In the genomic region with DNA sequence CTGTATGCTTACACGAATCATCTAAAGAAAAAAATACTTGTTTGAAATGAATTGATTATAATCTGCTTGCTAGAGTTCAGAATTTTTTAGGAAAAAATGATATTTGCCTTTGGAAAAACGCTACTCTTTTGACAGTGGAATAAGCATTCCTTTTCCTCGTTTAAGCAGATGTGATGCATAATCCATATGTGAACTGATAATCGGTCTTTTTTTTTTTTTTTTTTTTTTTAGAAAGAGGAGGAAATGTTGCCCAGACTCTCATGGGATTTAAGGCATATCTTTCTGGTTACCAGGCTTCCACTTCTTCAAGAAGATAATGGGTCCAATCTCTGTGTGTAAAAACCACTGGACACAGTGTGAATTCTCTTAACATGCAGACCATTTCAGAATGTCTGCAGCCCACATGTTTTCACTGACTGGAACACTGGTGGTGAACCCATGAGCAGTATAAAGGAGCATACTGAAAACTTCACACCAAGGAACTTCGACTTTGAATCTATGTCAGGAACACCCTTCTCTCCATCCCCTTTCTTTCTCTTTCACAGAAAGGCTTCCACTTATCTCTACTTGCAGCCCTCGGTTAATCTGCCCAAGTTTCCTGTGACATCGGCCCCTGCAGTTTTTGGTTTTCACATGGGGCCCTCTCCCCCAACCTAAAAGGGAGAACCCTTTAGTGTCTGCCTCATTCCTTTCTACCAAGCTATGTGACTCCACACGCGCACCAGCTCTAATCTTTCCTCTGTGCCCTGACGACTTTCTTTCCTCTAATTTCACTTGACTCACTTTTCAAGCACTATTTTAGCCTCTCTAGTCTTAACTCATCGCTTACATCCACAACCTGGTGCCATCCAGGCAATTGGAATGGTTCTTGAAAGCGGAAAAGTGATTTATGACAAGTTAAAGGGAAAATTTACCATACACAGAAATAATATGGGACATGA, we compare ENCODE assay signal across 2 cellular contexts.
TF ChIP-seq lines count a peak whose summit lies in the region.

No MANE protein-coding gene starts in this region.

TF ChIP-seq in GM23338, 12 proteins besides CTCF, POLR2A, EP300 and RAD21 (continued from another document and continues in another):
- TF ChIP-seq, protein P1, sequence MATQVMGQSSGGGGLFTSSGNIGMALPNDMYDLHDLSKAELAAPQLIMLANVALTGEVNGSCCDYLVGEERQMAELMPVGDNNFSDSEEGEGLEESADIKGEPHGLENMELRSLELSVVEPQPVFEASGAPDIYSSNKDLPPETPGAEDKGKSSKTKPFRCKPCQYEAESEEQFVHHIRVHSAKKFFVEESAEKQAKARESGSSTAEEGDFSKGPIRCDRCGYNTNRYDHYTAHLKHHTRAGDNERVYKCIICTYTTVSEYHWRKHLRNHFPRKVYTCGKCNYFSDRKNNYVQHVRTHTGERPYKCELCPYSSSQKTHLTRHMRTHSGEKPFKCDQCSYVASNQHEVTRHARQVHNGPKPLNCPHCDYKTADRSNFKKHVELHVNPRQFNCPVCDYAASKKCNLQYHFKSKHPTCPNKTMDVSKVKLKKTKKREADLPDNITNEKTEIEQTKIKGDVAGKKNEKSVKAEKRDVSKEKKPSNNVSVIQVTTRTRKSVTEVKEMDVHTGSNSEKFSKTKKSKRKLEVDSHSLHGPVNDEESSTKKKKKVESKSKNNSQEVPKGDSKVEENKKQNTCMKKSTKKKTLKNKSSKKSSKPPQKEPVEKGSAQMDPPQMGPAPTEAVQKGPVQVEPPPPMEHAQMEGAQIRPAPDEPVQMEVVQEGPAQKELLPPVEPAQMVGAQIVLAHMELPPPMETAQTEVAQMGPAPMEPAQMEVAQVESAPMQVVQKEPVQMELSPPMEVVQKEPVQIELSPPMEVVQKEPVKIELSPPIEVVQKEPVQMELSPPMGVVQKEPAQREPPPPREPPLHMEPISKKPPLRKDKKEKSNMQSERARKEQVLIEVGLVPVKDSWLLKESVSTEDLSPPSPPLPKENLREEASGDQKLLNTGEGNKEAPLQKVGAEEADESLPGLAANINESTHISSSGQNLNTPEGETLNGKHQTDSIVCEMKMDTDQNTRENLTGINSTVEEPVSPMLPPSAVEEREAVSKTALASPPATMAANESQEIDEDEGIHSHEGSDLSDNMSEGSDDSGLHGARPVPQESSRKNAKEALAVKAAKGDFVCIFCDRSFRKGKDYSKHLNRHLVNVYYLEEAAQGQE (IDR thresholded peaks at IDR 0.05; ENCODE audit: unreplicated experiment): no peak
- TF ChIP-seq ZNF331 (CRISPR knock-in tag; IDR thresholded peaks at IDR 0.05; ENCODE audit: low read depth): no peak
- TF ChIP-seq JUNB (IDR thresholded peaks at IDR 0.05; ENCODE audit: unreplicated experiment): no peak
- TF ChIP-seq CREB1 (CRISPR knock-in tag; IDR thresholded peaks at IDR 0.05; ENCODE audit: low read depth): no peak
- TF ChIP-seq ZNF114 (CRISPR knock-in tag; IDR thresholded peaks at IDR 0.05): no peak
- no peak for TF ChIP-seq EZH2phosphoT487 (IDR thresholded peaks at IDR 0.05; ENCODE audit: unreplicated experiment)
- no peak for TF ChIP-seq STAT1 (IDR thresholded peaks at IDR 0.05; ENCODE audit: unreplicated experiment)
- TF ChIP-seq EZH2 (IDR thresholded peaks at IDR 0.05; ENCODE audit: low read depth, unreplicated experiment): no peak
- TF ChIP-seq, protein P2, sequence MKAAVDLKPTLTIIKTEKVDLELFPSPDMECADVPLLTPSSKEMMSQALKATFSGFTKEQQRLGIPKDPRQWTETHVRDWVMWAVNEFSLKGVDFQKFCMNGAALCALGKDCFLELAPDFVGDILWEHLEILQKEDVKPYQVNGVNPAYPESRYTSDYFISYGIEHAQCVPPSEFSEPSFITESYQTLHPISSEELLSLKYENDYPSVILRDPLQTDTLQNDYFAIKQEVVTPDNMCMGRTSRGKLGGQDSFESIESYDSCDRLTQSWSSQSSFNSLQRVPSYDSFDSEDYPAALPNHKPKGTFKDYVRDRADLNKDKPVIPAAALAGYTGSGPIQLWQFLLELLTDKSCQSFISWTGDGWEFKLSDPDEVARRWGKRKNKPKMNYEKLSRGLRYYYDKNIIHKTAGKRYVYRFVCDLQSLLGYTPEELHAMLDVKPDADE (IDR thresholded peaks at IDR 0.05): no peak

TF ChIP-seq in K562, 482 proteins besides CTCF, POLR2A, EP300 and RAD21 (continued from another document and continues in another):
- TF ChIP-seq, protein P3, sequence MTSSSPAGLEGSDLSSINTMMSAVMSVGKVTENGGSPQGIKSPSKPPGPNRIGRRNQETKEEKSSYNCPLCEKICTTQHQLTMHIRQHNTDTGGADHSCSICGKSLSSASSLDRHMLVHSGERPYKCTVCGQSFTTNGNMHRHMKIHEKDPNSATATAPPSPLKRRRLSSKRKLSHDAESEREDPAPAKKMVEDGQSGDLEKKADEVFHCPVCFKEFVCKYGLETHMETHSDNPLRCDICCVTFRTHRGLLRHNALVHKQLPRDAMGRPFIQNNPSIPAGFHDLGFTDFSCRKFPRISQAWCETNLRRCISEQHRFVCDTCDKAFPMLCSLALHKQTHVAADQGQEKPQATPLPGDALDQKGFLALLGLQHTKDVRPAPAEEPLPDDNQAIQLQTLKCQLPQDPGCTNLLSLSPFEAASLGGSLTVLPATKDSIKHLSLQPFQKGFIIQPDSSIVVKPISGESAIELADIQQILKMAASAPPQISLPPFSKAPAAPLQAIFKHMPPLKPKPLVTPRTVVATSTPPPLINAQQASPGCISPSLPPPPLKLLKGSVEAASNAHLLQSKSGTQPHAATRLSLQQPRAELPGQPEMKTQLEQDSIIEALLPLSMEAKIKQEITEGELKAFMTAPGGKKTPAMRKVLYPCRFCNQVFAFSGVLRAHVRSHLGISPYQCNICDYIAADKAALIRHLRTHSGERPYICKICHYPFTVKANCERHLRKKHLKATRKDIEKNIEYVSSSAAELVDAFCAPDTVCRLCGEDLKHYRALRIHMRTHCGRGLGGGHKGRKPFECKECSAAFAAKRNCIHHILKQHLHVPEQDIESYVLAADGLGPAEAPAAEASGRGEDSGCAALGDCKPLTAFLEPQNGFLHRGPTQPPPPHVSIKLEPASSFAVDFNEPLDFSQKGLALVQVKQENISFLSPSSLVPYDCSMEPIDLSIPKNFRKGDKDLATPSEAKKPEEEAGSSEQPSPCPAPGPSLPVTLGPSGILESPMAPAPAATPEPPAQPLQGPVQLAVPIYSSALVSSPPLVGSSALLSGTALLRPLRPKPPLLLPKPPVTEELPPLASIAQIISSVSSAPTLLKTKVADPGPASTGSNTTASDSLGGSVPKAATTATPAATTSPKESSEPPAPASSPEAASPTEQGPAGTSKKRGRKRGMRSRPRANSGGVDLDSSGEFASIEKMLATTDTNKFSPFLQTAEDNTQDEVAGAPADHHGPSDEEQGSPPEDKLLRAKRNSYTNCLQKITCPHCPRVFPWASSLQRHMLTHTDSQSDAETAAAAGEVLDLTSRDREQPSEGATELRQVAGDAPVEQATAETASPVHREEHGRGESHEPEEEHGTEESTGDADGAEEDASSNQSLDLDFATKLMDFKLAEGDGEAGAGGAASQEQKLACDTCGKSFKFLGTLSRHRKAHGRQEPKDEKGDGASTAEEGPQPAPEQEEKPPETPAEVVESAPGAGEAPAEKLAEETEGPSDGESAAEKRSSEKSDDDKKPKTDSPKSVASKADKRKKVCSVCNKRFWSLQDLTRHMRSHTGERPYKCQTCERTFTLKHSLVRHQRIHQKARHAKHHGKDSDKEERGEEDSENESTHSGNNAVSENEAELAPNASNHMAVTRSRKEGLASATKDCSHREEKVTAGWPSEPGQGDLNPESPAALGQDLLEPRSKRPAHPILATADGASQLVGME (CRISPR knock-in tag; IDR thresholded peaks at IDR 0.05): no peak
- TF ChIP-seq FOXJ2 (tag; IDR thresholded peaks at IDR 0.05) (0 out of 2 replicates have a peak, but pooled peaks have one; percentile 35), ZNF699 (CRISPR knock-in tag; IDR thresholded peaks at IDR 0.05; ENCODE audit: insufficient replicate concordance) (no peak), PHF8 (IDR thresholded peaks at IDR 0.05; ENCODE audit: borderline replicate concordance, low read length) (no peak), ZNF764 (CRISPR knock-in tag; IDR thresholded peaks at IDR 0.05; ENCODE audit: low read depth) (no peak), BRD4 (IDR thresholded peaks at IDR 0.05) (no peak), TBP (optimal IDR thresholded peaks at IDR 0.05; ENCODE audit: low read depth, low read length) (peak; percentile 66), JUND (IDR thresholded peaks at IDR 0.05; ENCODE audit: borderline replicate concordance, low read depth, low read length) (peak; percentile 57; the same call in 1 of the 2 replicates), JUND (tag; IDR thresholded peaks at IDR 0.05; ENCODE audit: borderline replicate concordance, low read depth, low read length) (peak; percentile 6; the same call in 1 of the 3 replicates), PTBP1 (IDR thresholded peaks at IDR 0.05; ENCODE audit: low read depth, low read length) (no peak), ARNT (IDR thresholded peaks at IDR 0.05) (peak in 1 of 2 experiments; percentile 79), POLR2AphosphoS5 (IDR thresholded peaks at IDR 0.05; ENCODE audit: control insufficient read depth, insufficient read depth, low read depth, low read length) (peak; percentile 84), ILF3 (IDR thresholded peaks at IDR 0.05; ENCODE audit: borderline replicate concordance) (no peak), RBM34 (IDR thresholded peaks at IDR 0.05; ENCODE audit: borderline replicate concordance, insufficient read depth, low read length) (no peak)
- TF ChIP-seq, protein P4, sequence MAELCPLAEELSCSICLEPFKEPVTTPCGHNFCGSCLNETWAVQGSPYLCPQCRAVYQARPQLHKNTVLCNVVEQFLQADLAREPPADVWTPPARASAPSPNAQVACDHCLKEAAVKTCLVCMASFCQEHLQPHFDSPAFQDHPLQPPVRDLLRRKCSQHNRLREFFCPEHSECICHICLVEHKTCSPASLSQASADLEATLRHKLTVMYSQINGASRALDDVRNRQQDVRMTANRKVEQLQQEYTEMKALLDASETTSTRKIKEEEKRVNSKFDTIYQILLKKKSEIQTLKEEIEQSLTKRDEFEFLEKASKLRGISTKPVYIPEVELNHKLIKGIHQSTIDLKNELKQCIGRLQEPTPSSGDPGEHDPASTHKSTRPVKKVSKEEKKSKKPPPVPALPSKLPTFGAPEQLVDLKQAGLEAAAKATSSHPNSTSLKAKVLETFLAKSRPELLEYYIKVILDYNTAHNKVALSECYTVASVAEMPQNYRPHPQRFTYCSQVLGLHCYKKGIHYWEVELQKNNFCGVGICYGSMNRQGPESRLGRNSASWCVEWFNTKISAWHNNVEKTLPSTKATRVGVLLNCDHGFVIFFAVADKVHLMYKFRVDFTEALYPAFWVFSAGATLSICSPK (IDR thresholded peaks at IDR 0.05; ENCODE audit: borderline replicate concordance): no peak; the same call in 1 of the 2 replicates
- TF ChIP-seq, protein P5, sequence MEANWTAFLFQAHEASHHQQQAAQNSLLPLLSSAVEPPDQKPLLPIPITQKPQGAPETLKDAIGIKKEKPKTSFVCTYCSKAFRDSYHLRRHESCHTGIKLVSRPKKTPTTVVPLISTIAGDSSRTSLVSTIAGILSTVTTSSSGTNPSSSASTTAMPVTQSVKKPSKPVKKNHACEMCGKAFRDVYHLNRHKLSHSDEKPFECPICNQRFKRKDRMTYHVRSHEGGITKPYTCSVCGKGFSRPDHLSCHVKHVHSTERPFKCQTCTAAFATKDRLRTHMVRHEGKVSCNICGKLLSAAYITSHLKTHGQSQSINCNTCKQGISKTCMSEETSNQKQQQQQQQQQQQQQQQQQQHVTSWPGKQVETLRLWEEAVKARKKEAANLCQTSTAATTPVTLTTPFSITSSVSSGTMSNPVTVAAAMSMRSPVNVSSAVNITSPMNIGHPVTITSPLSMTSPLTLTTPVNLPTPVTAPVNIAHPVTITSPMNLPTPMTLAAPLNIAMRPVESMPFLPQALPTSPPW (CRISPR knock-in tag; IDR thresholded peaks at IDR 0.05): peak; percentile 68
- TF ChIP-seq, protein P6, sequence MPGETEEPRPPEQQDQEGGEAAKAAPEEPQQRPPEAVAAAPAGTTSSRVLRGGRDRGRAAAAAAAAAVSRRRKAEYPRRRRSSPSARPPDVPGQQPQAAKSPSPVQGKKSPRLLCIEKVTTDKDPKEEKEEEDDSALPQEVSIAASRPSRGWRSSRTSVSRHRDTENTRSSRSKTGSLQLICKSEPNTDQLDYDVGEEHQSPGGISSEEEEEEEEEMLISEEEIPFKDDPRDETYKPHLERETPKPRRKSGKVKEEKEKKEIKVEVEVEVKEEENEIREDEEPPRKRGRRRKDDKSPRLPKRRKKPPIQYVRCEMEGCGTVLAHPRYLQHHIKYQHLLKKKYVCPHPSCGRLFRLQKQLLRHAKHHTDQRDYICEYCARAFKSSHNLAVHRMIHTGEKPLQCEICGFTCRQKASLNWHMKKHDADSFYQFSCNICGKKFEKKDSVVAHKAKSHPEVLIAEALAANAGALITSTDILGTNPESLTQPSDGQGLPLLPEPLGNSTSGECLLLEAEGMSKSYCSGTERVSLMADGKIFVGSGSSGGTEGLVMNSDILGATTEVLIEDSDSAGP (CRISPR knock-in tag; IDR thresholded peaks at IDR 0.05): no peak
- TF ChIP-seq, protein P7, sequence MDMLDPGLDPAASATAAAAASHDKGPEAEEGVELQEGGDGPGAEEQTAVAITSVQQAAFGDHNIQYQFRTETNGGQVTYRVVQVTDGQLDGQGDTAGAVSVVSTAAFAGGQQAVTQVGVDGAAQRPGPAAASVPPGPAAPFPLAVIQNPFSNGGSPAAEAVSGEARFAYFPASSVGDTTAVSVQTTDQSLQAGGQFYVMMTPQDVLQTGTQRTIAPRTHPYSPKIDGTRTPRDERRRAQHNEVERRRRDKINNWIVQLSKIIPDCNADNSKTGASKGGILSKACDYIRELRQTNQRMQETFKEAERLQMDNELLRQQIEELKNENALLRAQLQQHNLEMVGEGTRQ (CRISPR knock-in tag; IDR thresholded peaks at IDR 0.05): no peak
- TF ChIP-seq, protein P8, sequence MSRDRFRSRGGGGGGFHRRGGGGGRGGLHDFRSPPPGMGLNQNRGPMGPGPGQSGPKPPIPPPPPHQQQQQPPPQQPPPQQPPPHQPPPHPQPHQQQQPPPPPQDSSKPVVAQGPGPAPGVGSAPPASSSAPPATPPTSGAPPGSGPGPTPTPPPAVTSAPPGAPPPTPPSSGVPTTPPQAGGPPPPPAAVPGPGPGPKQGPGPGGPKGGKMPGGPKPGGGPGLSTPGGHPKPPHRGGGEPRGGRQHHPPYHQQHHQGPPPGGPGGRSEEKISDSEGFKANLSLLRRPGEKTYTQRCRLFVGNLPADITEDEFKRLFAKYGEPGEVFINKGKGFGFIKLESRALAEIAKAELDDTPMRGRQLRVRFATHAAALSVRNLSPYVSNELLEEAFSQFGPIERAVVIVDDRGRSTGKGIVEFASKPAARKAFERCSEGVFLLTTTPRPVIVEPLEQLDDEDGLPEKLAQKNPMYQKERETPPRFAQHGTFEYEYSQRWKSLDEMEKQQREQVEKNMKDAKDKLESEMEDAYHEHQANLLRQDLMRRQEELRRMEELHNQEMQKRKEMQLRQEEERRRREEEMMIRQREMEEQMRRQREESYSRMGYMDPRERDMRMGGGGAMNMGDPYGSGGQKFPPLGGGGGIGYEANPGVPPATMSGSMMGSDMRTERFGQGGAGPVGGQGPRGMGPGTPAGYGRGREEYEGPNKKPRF (IDR thresholded peaks at IDR 0.05; ENCODE audit: low read depth, low read length): no peak
- TF ChIP-seq, protein P9, sequence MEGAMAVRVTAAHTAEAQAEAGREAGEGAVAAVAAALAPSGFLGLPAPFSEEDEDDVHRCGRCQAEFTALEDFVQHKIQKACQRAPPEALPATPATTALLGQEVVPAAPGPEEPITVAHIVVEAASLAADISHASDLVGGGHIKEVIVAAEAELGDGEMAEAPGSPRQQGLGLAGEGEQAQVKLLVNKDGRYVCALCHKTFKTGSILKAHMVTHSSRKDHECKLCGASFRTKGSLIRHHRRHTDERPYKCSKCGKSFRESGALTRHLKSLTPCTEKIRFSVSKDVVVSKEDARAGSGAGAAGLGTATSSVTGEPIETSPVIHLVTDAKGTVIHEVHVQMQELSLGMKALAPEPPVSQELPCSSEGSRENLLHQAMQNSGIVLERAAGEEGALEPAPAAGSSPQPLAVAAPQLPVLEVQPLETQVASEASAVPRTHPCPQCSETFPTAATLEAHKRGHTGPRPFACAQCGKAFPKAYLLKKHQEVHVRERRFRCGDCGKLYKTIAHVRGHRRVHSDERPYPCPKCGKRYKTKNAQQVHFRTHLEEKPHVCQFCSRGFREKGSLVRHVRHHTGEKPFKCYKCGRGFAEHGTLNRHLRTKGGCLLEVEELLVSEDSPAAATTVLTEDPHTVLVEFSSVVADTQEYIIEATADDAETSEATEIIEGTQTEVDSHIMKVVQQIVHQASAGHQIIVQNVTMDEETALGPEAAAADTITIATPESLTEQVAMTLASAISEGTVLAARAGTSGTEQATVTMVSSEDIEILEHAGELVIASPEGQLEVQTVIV (CRISPR knock-in tag; IDR thresholded peaks at IDR 0.05; ENCODE audit: borderline replicate concordance): no peak
